In genomic region chr17:18183334-18184142, GRCh38 we compare ENCODE assay signal across 8 cellular contexts. TPM values are rescaled to one million over a fixed set of nuclear protein-coding genes. Genes with fewer than 3 reads are reported as not detected.
DNase-seq lines count a peak whose midpoint lies in the region; ATAC-seq and TF ChIP-seq lines count a peak whose summit lies in the region.

TSS of gene ALKBH5 (plus strand) at chr17:18183828. CDS start at chr17:18184244, 416 bp downstream.

- H3K27me3 Mint-ChIP-seq in naive B cell, result no peaks in the 10 kb centered on the region
- H3K27me3 Mint-ChIP-seq in stimulated activated memory B cell treated with anti-CD40 and anti-IgM and Interleukin-4, amounts not matched to agents 10 μg/mL and 1 μg/mL and 100 μg/mL, for 72 hours, result no peaks in the 10 kb centered on the region

- peak; percentile 27; the same call in 1 of the 2 replicates for TF ChIP-seq CTCF in LNCAP (IDR thresholded peaks at IDR 0.05)

- peaks cover 0 to 4% of the 10 kb centered on the region in 2 donors for H3K36me3 Mint-ChIP-seq in naive B cell
- peaks cover 21% of the 10 kb centered on the region for H3K36me3 Mint-ChIP-seq in stimulated activated memory B cell treated with anti-CD40 and anti-IgM and Interleukin-4, amounts not matched to agents 10 μg/mL and 1 μg/mL and 100 μg/mL, for 72 hours

- H3K4me3 Mint-ChIP-seq in naive B cell, result peak within 1 kb of the TSS; percentile 83 to 99 (median 96)
- peak within 1 kb of the TSS; percentile 84 for H3K4me3 Mint-ChIP-seq in stimulated activated memory B cell treated with anti-CD40 and anti-IgM and Interleukin-4, amounts not matched to agents 10 μg/mL and 1 μg/mL and 100 μg/mL, for 72 hours

- H3K27ac Mint-ChIP-seq in naive B cell, result peak within 1 kb of the TSS; percentile 95 to 100 (median 100)
- peak within 1 kb of the TSS; percentile 99 for H3K27ac Mint-ChIP-seq in stimulated activated memory B cell treated with anti-CD40 and anti-IgM and Interleukin-4, amounts not matched to agents 10 μg/mL and 1 μg/mL and 100 μg/mL, for 72 hours

- peak; percentile 80 to 83 for ATAC-seq in naive B cell (ENCODE audit: low read depth in 2 of 2)
- ATAC-seq in stimulated activated memory B cell treated with anti-CD40 and anti-IgM and Interleukin-4, amounts not matched to agents 10 μg/mL and 1 μg/mL and 100 μg/mL, for 72 hours, result peak; percentile 97

- peaks cover 41 to 54% (median 44%) of the 10 kb centered on the region in 3 donors for H3K4me1 Mint-ChIP-seq in naive B cell
- peaks cover 51% of the 10 kb centered on the region for H3K4me1 Mint-ChIP-seq in stimulated activated memory B cell treated with anti-CD40 and anti-IgM and Interleukin-4, amounts not matched to agents 10 μg/mL and 1 μg/mL and 100 μg/mL, for 72 hours

- DNase-seq in ELF-1 (ENCODE audit: low read depth, low spot score) (peak; percentile 99), GOT3 (lab: John Stamatoyannopoulos, UW) (peak; percentile 99), RPMI8226 (peak; percentile 100), fibroblast of gingiva (ENCODE audit: low read depth) (peak; percentile 100), naive B cell (peak; percentile 98)
- DNase-seq in activated T-helper 1 cell treated with anti-CD3 and anti-CD28 coated beads, Interleukin-2, amount 50 U/mL, for 16 hours (ENCODE audit: low read depth in 1 of 2, low spot score in 1 of 2), result peak; percentile 90 to 96

- H3K9me3 Mint-ChIP-seq in naive B cell, result no peaks in the 10 kb centered on the region
- H3K9me3 Mint-ChIP-seq in stimulated activated memory B cell treated with anti-CD40 and anti-IgM and Interleukin-4, amounts not matched to agents 10 μg/mL and 1 μg/mL and 100 μg/mL, for 72 hours, result no peaks in the 10 kb centered on the region

RNA-seq across cellular contexts. Expression of gene ALKBH5, which starts in this region (rescaled TPM):
- 100 to 1,000 TPM; 124 to 169 (median 146) TPM for polyA plus RNA-seq in naive B cell (ENCODE audit: low read depth in 6 of 6)

Comparison
In these comparisons a context has a peak if more than half of its experiments do, and no peak if none do; other contexts are left out.
1. Peak in every context shown above with its lines: DNase-seq and ATAC-seq.